2 cellular contexts compared by ENCODE assay signal in the genomic region with DNA sequence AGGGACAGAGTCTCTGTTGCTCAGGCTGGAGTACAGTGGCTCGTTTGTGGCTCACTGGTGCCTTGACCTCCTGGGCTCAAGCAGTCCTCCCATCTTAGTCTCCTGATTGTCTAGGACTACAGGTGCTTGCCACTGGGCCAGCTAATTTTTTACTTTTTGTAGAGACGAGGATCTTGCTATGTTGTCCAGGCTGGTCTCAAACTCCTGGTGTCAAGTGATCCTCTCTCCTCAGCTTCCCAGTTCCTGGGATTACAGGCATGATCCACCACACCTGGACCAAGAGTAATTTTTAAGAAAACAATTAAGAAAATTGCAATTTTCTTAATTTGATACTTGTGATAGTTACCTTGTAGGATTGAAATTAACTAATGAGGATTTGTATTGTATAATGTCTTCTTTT.
TF ChIP-seq lines count a peak whose summit lies in the region.

No MANE protein-coding gene starts in this region.

TF ChIP-seq in HEK293, 187 proteins besides CTCF, POLR2A, EP300 and RAD21:
- no peak for TF ChIP-seq ZBTB21 (tag by site-specific recombination; IDR thresholded peaks at IDR 0.05)
- TF ChIP-seq ZNF121 (tag by site-specific recombination; IDR thresholded peaks at IDR 0.05) = 0 out of 2 replicates have a peak, but pooled peaks have one; percentile 15
TF ChIP-seq in HEK293: peak in this region for 1.

TF ChIP-seq in K562, 482 proteins besides CTCF, POLR2A, EP300 and RAD21:
- TF ChIP-seq ZNF121 (CRISPR knock-in tag; conservative IDR thresholded peaks at IDR 0.05) = peak; percentile 67
- no peak for TF ChIP-seq ELF4 (CRISPR knock-in tag; IDR thresholded peaks at IDR 0.05)
